Comparison of ENCODE assay signal across 1 cellular context in genomic region chr2:68088950-68089349, GRCh38.
TF ChIP-seq lines count a peak whose summit lies in the region.

No MANE protein-coding gene starts in this region.

TF ChIP-seq in IMR-90, 13 proteins besides CTCF, POLR2A, EP300 and RAD21:
- TF ChIP-seq FOS (IDR thresholded peaks at IDR 0.05; ENCODE audit: low read depth, low read length), result no peak
- TF ChIP-seq BHLHE40 (IDR thresholded peaks at IDR 0.05; ENCODE audit: low read depth, low read length), result no peak
- TF ChIP-seq CEBPB (IDR thresholded peaks at IDR 0.05; ENCODE audit: low read depth, low read length), result no peak
- no peak for TF ChIP-seq RFX5 (IDR thresholded peaks at IDR 0.05; ENCODE audit: low read depth, low read length)
- no peak for TF ChIP-seq MXI1 (IDR thresholded peaks at IDR 0.05; ENCODE audit: borderline replicate concordance, low read depth, low read length)
TF ChIP-seq in IMR-90: peak in this region for 0.
